In the genomic region with DNA sequence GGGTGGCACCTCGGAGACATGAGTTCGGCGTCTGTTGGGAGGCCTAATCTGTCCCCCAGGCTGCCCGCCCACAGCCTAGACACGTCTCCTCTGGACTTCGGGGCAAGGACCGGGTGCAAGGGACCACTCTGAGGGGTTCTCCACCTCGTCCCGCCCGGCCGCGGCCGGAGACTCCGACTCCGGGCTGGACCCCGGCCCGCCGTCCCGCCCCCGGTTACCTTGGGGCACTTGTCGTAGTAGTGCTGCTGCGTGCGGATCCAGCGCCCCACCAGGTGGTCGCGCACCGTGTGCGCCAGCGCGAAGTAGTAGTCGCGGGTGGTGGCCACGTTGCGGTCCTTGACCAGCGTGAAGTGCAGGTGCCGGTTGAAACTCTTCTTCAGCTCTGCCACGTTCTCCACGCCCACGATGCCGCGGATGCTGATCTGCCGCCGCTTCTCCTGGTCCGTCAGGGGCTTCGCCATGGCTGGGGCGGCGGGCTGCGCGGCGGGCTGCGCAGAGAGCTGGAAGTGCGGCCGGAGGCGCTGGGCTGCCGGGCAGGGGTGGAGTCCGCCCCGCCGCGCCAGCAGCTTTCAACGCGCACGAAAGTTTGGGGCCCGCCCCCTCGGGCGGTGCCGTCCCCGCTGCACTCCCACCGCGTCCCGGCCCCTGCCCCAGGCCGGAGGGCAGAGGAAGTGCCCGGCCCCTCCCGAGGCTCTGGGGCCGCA, we compare ENCODE assay signal across 8 cellular contexts. TPM values are rescaled to one million over a fixed set of nuclear protein-coding genes. Genes with fewer than 3 reads are reported as not detected.
DNase-seq lines count a peak whose midpoint lies in the region; ATAC-seq and TF ChIP-seq lines count a peak whose summit lies in the region.

A gene (minus strand): TSS at position 541 of the 704 bp plus-strand sequence. CDS start 80 bp downstream, at position 461.

- peak within 1 kb of the TSS; percentile 80 for H3K4me3 ChIP-seq in colonic mucosa

- H3K9me3 ChIP-seq in colonic mucosa, result no peaks in the 10 kb centered on the region

- peak within 1 kb of the TSS; percentile 57 for H3K27ac ChIP-seq in C4-2B
- H3K27ac ChIP-seq in colonic mucosa, result peak within 1 kb of the TSS; percentile 85

- peaks cover 5 to 12% (median 9%) of the 10 kb centered on the region in 3 donors for H3K4me1 Mint-ChIP-seq in IgD-negative memory B cell

- peaks cover 4% of the 10 kb centered on the region for H3K4me1 ChIP-seq in colonic mucosa

- H3K9me3 Mint-ChIP-seq in IgD-negative memory B cell, result peaks cover 0 to 6% (median 0%) of the 10 kb centered on the region in 3 donors

- ATAC-seq in GM19324 (IDR thresholded peaks at IDR 0.05; ENCODE audit: low FRiP score, unreplicated experiment), result peak; percentile 81
- ATAC-seq in left colon, result peak; percentile 89

- TF ChIP-seq CTCF in C4-2B (conservative IDR thresholded peaks at IDR 0.05) (no peak), colonic mucosa (IDR thresholded peaks at IDR 0.05) (no peak)

- peak; percentile 43 to 79 for DNase-seq in SW 1271 (lab: John Stamatoyannopoulos, UW)
- peak; percentile 80 for DNase-seq in colonic mucosa
- DNase-seq in left colon, result peak; percentile 74 to 81
- peak; percentile 6 for DNase-seq in stimulated activated CD4-positive, alpha-beta T cell treated with anti-CD3 and anti-CD28 coated beads, Interleukin-2, amount 100 ng/mL, for 4 hours (ENCODE audit: low read depth)
- no peak for DNase-seq in SKM-1 (lab: John Stamatoyannopoulos, UW; ENCODE audit: unreplicated experiment)

- peaks cover 28% of the 10 kb centered on the region for H3K27me3 Mint-ChIP-seq in IgD-negative memory B cell

- intact Hi-C loops in colonic mucosa (cut with DNase I) (no loop called here), left colon (cut with DNase I, micrococcal nuclease) (no loop called here)

- peak within 1 kb of the TSS; percentile 42 to 82 for H3K9ac ChIP-seq in colonic mucosa (ENCODE audit: low read depth in 2 of 2, low read length in 2 of 2)

- H3K36me3 ChIP-seq in colonic mucosa, result no peaks in the 10 kb centered on the region

- peak within 1 kb of the TSS in 1 of 3 donors; percentile 96 for H3K27ac Mint-ChIP-seq in IgD-negative memory B cell

- peaks cover 1% of the 10 kb centered on the region for H3K36me3 Mint-ChIP-seq in IgD-negative memory B cell

- no peaks in the 10 kb centered on the region for H3K27me3 ChIP-seq in colonic mucosa

- H3K4me3 Mint-ChIP-seq in IgD-negative memory B cell, result peak within 1 kb of the TSS; percentile 84 to 96 (median 94)

RNA-seq across cellular contexts. Expression of the gene that starts here (rescaled TPM):
- 0.20 TPM for polyA plus RNA-seq in IgD-negative memory B cell
- 10 to 100 TPM; 33.0 to 54.2 TPM for total RNA-seq in colonic mucosa
- total RNA-seq in left colon, result 10 to 100 TPM; 32.9 to 55.6 TPM
